1 cellular context compared by ENCODE assay signal in the genomic region with DNA sequence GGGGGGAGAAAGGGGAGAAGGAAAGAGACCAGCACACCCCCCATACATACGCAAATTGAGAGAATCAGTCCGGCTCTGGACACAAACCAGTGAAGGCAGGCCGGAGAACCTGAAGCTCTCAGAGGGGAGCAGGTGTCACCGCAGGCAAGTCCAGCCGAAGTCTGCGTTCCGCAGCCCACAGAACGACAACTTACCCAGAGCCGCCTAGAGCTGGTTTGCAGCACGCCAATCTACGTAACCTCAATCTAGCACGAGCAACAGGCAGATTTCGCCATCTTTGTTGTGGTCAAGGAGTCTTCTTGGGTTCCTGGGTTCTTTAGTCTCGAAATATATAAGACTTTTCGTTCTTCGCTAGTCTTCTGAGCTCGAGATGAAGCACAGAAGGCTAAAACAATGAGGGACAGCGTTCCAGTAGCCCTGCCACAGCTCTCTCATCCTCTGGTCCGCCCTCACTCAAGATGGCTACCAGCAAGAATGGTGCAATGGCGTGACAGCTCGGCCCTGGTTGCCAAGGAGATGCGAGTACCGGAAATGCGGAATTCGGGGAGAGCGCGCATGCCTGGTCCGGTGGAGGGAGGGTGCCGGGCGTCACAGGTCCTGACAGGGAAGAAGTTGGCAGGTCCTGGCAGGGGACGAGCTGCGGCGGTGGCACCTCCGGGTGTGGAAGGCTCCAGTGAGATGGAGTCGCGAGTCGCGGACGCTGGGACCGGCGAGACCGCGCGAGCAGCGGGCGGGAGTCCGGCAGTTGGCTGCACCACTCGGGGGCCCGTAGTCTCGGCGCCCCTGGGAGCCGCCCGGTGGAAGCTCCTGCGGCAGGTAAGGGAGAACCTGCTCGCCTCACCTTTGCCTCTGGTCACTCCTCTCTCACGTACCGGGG.
TF ChIP-seq lines count a peak whose summit lies in the region.

A gene (plus strand): TSS at position 618 of the 877 bp plus-strand sequence.
A gene (minus strand): TSS at position 165 of the 877 bp plus-strand sequence. CDS start 15,152 bp downstream, outside the sequence.

TF ChIP-seq in HepG2, 621 proteins besides CTCF, POLR2A, EP300 and RAD21 (continued from another document and continues in another):
- TF ChIP-seq, protein P1, sequence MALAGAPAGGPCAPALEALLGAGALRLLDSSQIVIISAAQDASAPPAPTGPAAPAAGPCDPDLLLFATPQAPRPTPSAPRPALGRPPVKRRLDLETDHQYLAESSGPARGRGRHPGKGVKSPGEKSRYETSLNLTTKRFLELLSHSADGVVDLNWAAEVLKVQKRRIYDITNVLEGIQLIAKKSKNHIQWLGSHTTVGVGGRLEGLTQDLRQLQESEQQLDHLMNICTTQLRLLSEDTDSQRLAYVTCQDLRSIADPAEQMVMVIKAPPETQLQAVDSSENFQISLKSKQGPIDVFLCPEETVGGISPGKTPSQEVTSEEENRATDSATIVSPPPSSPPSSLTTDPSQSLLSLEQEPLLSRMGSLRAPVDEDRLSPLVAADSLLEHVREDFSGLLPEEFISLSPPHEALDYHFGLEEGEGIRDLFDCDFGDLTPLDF (CRISPR knock-in tag; IDR thresholded peaks at IDR 0.05): no peak
- TF ChIP-seq HNRNPK (IDR thresholded peaks at IDR 0.05; ENCODE audit: low read depth, low read length, poor library complexity, severe bottlenecking) (no peak), CAMTA2 (CRISPR knock-in tag; IDR thresholded peaks at IDR 0.05; ENCODE audit: borderline replicate concordance) (0 out of 2 replicates have a peak, but pooled peaks have one; percentile 39), ZNF274 (CRISPR knock-in tag; IDR thresholded peaks at IDR 0.05) (0 out of 2 replicates have a peak, but pooled peaks have one; percentile 74), NR2C2 (CRISPR knock-in tag; IDR thresholded peaks at IDR 0.05; ENCODE audit: borderline replicate concordance) (peak; percentile 93), ZNF672 (CRISPR knock-in tag; IDR thresholded peaks at IDR 0.05) (0 out of 2 replicates have a peak, but pooled peaks have one; percentile 63), YEATS2 (CRISPR knock-in tag; IDR thresholded peaks at IDR 0.05; ENCODE audit: borderline replicate concordance) (peak; percentile 79), ZNF225 (CRISPR knock-in tag; IDR thresholded peaks at IDR 0.05) (peak; percentile 66), ZNF292 (CRISPR knock-in tag; IDR thresholded peaks at IDR 0.05; ENCODE audit: borderline replicate concordance, low read depth) (peak; percentile 46), HOXA5 (CRISPR knock-in tag; IDR thresholded peaks at IDR 0.05) (peak; percentile 95), RELA (CRISPR knock-in tag; IDR thresholded peaks at IDR 0.05) (no peak; the same call in 1 of the 2 replicates), SRSF4 (IDR thresholded peaks at IDR 0.05; ENCODE audit: low read depth, low read length, poor library complexity, severe bottlenecking) (no peak), WIZ (CRISPR knock-in tag; IDR thresholded peaks at IDR 0.05) (no peak), CEBPB (IDR thresholded peaks at IDR 0.05; ENCODE audit: borderline replicate concordance, low read depth, low read length) (peak; percentile 98), IRX3 (CRISPR knock-in tag; IDR thresholded peaks at IDR 0.05; ENCODE audit: borderline replicate concordance, low read depth) (no peak), KMT2B (CRISPR knock-in tag; IDR thresholded peaks at IDR 0.05) (peak; percentile 97), MEIS1 (CRISPR knock-in tag; IDR thresholded peaks at IDR 0.05; ENCODE audit: borderline replicate concordance) (peak; percentile 95), ZNF678 (CRISPR knock-in tag; IDR thresholded peaks at IDR 0.05) (no peak), ZNF329 (CRISPR knock-in tag; IDR thresholded peaks at IDR 0.05; ENCODE audit: low read depth) (peak; percentile 92; the same call in 1 of the 2 replicates), CHD4 (IDR thresholded peaks at IDR 0.05; ENCODE audit: borderline replicate concordance, low read length) (no peak), ZNF251 (CRISPR knock-in tag; IDR thresholded peaks at IDR 0.05) (peak; percentile 30; the same call in 1 of the 2 replicates), KLF12 (CRISPR knock-in tag; IDR thresholded peaks at IDR 0.05; ENCODE audit: borderline replicate concordance) (no peak), SIX4 (CRISPR knock-in tag; IDR thresholded peaks at IDR 0.05) (peak; percentile 47; the same call in 1 of the 2 replicates), ZFY (CRISPR knock-in tag; IDR thresholded peaks at IDR 0.05) (peak; percentile 75), RFX3 (CRISPR knock-in tag; IDR thresholded peaks at IDR 0.05) (peak; percentile 98), ZNF569 (CRISPR knock-in tag; IDR thresholded peaks at IDR 0.05; ENCODE audit: borderline replicate concordance) (0 out of 2 replicates have a peak, but pooled peaks have one; percentile 20), ZNF121 (CRISPR knock-in tag; IDR thresholded peaks at IDR 0.05) (peak; percentile 51), FOXM1 (CRISPR knock-in tag; IDR thresholded peaks at IDR 0.05) (no peak), HMG20B (CRISPR knock-in tag; conservative IDR thresholded peaks at IDR 0.05) (0 out of 2 replicates have a peak, but pooled peaks have one; percentile 10), CREM (IDR thresholded peaks at IDR 0.05) (peak; percentile 95), CREM (CRISPR knock-in tag; IDR thresholded peaks at IDR 0.05) (no peak), HMGA1 (CRISPR knock-in tag; conservative IDR thresholded peaks at IDR 0.05) (no peak), ZNF567 (CRISPR knock-in tag; IDR thresholded peaks at IDR 0.05; ENCODE audit: borderline replicate concordance) (peak; percentile 39), ARHGAP35 (CRISPR knock-in tag; IDR thresholded peaks at IDR 0.05; ENCODE audit: borderline replicate concordance) (no peak), KLF13 (CRISPR knock-in tag; IDR thresholded peaks at IDR 0.05) (0 out of 2 replicates have a peak, but pooled peaks have one; percentile 49), FOXJ3 (CRISPR knock-in tag; IDR thresholded peaks at IDR 0.05; ENCODE audit: borderline replicate concordance) (peak; percentile 79; the same call in 1 of the 2 replicates), SNAPC2 (CRISPR knock-in tag; IDR thresholded peaks at IDR 0.05) (0 out of 2 replicates have a peak, but pooled peaks have one; percentile 21)
- TF ChIP-seq, protein P2, sequence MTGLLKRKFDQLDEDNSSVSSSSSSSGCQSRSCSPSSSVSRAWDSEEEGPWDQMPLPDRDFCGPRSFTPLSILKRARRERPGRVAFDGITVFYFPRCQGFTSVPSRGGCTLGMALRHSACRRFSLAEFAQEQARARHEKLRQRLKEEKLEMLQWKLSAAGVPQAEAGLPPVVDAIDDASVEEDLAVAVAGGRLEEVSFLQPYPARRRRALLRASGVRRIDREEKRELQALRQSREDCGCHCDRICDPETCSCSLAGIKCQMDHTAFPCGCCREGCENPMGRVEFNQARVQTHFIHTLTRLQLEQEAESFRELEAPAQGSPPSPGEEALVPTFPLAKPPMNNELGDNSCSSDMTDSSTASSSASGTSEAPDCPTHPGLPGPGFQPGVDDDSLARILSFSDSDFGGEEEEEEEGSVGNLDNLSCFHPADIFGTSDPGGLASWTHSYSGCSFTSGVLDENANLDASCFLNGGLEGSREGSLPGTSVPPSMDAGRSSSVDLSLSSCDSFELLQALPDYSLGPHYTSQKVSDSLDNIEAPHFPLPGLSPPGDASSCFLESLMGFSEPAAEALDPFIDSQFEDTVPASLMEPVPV (CRISPR knock-in tag; IDR thresholded peaks at IDR 0.05): no peak
- TF ChIP-seq, protein P3, sequence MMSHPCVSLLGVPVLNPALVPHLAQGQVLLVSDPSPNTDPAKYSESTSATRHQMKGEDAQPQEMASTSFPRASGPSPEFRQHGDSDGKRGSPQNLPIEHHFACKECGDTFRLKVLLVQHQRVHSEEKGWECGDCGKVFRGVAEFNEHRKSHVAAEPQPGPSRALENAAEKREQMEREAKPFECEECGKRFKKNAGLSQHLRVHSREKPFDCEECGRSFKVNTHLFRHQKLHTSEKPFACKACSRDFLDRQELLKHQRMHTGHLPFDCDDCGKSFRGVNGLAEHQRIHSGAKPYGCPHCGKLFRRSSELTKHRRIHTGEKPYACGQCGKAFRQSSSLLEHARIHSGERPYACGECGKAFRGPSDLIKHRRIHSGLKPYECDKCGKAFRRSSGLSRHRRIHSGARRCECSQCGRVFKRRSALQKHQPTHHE (CRISPR knock-in tag; IDR thresholded peaks at IDR 0.05; ENCODE audit: borderline replicate concordance): 0 out of 2 replicates have a peak, but pooled peaks have one; percentile 73
- TF ChIP-seq, protein P4, sequence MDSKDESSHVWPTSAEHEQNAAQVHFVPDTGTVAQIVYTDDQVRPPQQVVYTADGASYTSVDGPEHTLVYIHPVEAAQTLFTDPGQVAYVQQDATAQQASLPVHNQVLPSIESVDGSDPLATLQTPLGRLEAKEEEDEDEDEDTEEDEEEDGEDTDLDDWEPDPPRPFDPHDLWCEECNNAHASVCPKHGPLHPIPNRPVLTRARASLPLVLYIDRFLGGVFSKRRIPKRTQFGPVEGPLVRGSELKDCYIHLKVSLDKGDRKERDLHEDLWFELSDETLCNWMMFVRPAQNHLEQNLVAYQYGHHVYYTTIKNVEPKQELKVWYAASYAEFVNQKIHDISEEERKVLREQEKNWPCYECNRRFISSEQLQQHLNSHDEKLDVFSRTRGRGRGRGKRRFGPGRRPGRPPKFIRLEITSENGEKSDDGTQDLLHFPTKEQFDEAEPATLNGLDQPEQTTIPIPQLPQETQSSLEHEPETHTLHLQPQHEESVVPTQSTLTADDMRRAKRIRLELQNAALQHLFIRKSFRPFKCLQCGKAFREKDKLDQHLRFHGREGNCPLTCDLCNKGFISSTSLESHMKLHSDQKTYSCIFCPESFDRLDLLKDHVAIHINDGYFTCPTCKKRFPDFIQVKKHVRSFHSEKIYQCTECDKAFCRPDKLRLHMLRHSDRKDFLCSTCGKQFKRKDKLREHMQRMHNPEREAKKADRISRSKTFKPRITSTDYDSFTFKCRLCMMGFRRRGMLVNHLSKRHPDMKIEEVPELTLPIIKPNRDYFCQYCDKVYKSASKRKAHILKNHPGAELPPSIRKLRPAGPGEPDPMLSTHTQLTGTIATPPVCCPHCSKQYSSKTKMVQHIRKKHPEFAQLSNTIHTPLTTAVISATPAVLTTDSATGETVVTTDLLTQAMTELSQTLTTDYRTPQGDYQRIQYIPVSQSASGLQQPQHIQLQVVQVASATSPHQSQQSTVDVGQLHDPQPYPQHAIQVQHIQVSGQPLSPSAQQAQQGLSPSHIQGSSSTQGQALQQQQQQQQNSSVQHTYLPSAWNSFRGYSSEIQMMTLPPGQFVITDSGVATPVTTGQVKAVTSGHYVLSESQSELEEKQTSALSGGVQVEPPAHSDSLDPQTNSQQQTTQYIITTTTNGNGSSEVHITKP (CRISPR knock-in tag; IDR thresholded peaks at IDR 0.05; ENCODE audit: low read depth): peak; percentile 90
- TF ChIP-seq, protein P5, sequence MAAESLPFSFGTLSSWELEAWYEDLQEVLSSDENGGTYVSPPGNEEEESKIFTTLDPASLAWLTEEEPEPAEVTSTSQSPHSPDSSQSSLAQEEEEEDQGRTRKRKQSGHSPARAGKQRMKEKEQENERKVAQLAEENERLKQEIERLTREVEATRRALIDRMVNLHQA (CRISPR knock-in tag; IDR thresholded peaks at IDR 0.05): no peak
- TF ChIP-seq, protein P6, sequence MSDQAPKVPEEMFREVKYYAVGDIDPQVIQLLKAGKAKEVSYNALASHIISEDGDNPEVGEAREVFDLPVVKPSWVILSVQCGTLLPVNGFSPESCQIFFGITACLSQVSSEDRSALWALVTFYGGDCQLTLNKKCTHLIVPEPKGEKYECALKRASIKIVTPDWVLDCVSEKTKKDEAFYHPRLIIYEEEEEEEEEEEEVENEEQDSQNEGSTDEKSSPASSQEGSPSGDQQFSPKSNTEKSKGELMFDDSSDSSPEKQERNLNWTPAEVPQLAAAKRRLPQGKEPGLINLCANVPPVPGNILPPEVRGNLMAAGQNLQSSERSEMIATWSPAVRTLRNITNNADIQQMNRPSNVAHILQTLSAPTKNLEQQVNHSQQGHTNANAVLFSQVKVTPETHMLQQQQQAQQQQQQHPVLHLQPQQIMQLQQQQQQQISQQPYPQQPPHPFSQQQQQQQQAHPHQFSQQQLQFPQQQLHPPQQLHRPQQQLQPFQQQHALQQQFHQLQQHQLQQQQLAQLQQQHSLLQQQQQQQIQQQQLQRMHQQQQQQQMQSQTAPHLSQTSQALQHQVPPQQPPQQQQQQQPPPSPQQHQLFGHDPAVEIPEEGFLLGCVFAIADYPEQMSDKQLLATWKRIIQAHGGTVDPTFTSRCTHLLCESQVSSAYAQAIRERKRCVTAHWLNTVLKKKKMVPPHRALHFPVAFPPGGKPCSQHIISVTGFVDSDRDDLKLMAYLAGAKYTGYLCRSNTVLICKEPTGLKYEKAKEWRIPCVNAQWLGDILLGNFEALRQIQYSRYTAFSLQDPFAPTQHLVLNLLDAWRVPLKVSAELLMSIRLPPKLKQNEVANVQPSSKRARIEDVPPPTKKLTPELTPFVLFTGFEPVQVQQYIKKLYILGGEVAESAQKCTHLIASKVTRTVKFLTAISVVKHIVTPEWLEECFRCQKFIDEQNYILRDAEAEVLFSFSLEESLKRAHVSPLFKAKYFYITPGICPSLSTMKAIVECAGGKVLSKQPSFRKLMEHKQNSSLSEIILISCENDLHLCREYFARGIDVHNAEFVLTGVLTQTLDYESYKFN (CRISPR knock-in tag; conservative IDR thresholded peaks at IDR 0.05): peak; percentile 62
- TF ChIP-seq, protein P7, sequence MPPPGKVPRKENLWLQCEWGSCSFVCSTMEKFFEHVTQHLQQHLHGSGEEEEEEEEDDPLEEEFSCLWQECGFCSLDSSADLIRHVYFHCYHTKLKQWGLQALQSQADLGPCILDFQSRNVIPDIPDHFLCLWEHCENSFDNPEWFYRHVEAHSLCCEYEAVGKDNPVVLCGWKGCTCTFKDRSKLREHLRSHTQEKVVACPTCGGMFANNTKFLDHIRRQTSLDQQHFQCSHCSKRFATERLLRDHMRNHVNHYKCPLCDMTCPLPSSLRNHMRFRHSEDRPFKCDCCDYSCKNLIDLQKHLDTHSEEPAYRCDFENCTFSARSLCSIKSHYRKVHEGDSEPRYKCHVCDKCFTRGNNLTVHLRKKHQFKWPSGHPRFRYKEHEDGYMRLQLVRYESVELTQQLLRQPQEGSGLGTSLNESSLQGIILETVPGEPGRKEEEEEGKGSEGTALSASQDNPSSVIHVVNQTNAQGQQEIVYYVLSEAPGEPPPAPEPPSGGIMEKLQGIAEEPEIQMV (CRISPR knock-in tag; IDR thresholded peaks at IDR 0.05; ENCODE audit: low read depth): peak; percentile 96
- TF ChIP-seq, protein P8, sequence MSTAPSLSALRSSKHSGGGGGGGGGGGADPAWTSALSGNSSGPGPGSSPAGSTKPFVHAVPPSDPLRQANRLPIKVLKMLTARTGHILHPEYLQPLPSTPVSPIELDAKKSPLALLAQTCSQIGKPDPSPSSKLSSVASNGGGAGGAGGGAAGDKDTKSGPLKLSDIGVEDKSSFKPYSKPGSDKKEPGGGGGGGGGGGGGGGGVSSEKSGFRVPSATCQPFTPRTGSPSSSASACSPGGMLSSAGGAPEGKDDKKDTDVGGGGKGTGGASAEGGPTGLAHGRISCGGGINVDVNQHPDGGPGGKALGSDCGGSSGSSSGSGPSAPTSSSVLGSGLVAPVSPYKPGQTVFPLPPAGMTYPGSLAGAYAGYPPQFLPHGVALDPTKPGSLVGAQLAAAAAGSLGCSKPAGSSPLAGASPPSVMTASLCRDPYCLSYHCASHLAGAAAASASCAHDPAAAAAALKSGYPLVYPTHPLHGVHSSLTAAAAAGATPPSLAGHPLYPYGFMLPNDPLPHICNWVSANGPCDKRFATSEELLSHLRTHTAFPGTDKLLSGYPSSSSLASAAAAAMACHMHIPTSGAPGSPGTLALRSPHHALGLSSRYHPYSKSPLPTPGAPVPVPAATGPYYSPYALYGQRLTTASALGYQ (CRISPR knock-in tag; IDR thresholded peaks at IDR 0.05): peak; percentile 67; the same call in 1 of the 2 replicates
